ENCODE assay signal across 1 cellular context in the genomic region with DNA sequence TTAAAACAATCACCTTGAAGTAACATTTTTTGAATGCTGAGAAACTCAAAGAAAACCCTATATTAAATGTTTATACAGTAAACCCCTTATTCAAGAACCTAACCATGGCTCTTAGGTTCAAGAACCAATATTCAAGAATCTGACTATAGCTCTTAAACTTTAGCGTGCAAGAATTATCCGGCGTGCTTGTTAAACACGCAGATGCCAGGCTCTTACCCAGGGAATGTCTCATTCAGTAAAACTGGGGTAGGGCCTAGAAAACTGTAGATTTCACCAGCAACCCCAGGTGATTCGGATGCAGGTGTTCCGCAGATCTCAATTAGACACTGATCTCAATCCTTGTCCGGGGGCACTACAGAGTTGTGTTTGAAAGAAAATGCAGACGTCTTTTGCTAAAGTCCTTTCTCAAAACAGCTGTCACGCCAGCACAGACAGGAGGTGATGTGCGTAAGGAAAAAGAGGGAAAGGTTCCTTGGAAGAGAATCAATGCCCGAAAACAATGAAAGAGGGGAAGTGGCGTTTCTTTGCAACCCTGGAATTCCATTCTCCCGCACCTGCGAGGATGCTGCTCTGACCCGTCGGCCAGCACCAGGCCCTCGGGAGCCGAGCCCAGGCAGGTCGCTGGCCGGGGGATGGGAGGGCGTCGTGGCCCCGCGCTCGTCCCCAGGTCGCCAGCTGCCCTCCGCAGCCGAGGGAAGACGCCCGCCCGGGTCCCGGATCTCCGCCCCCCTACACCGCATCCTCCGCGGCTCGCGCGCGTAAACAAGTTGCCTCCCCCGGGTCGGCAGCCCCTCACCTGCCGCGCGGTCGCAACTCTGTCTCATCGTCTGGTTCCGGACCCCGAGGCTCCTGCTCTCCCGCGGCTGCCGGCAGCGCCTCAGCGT.
TF ChIP-seq lines count a peak whose summit lies in the region.

No MANE protein-coding gene starts in this region.

TF ChIP-seq in WTC11, 78 proteins besides CTCF, POLR2A, EP300 and RAD21 (continued from another document):
- TF ChIP-seq, protein P1, sequence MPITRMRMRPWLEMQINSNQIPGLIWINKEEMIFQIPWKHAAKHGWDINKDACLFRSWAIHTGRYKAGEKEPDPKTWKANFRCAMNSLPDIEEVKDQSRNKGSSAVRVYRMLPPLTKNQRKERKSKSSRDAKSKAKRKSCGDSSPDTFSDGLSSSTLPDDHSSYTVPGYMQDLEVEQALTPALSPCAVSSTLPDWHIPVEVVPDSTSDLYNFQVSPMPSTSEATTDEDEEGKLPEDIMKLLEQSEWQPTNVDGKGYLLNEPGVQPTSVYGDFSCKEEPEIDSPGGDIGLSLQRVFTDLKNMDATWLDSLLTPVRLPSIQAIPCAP (CRISPR knock-in tag; IDR thresholded peaks at IDR 0.05): no peak
- TF ChIP-seq NFATC4 (CRISPR knock-in tag; IDR thresholded peaks at IDR 0.05) (no peak), ZBTB21 (CRISPR knock-in tag; IDR thresholded peaks at IDR 0.05; ENCODE audit: borderline replicate concordance) (no peak)
